In the genomic region with DNA sequence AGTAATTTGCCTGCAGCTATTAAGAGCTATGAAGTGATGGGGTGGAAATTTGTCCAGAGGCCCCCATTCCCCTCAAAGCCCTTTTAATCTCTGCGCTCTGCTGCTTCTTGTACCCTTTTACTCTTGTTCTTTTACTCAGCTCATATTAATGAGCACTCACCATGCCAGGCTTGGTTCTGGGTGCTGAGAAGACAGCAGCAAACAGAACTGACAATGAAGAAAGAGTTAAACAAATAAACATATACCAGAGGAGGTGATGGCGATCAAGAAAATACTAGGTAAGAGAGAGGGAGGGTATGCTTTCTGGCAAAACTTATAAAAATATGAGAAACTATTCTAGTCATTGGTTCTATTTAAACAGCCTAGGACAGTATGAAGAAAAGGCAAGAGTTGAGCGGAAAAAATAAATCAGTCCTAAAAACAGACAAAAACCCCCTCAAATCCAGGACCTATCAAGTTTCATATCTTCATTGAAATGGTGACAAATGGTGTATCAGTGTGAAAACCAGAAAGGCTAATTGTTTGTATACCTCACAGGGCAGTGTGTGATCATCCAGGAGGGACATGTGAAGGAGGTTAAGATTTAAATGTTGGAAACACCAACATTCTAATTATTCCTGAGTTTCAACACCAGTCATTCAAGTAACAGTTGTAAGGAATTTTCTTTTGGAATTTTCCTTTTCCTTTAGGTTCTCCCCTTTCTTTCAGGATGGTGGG, we compare ENCODE assay signal across 1 cellular context.
TF ChIP-seq lines count a peak whose summit lies in the region.

No MANE protein-coding gene starts in this region.

TF ChIP-seq in A549, 52 proteins besides CTCF, POLR2A, EP300 and RAD21 (continued from another document):
- TF ChIP-seq, protein P1, sequence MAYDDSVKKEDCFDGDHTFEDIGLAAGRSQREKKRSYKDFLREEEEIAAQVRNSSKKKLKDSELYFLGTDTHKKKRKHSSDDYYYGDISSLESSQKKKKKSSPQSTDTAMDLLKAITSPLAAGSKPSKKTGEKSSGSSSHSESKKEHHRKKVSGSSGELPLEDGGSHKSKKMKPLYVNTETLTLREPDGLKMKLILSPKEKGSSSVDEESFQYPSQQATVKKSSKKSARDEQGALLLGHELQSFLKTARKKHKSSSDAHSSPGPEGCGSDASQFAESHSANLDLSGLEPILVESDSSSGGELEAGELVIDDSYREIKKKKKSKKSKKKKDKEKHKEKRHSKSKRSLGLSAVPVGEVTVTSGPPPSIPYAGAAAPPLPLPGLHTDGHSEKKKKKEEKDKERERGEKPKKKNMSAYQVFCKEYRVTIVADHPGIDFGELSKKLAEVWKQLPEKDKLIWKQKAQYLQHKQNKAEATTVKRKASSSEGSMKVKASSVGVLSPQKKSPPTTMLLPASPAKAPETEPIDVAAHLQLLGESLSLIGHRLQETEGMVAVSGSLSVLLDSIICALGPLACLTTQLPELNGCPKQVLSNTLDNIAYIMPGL (CRISPR knock-in tag; IDR thresholded peaks at IDR 0.05; ENCODE audit: borderline replicate concordance) = no peak
- TF ChIP-seq MAZ (IDR thresholded peaks at IDR 0.05; ENCODE audit: borderline replicate concordance, low read depth, low read length) (no peak), KDM5A (IDR thresholded peaks at IDR 0.05) (no peak), NFE2L2 (conservative IDR thresholded peaks at IDR 0.05; ENCODE audit: low read length) (no peak), MAFK (IDR thresholded peaks at IDR 0.05; ENCODE audit: partially characterized antibody) (no peak), NR3C1 (IDR thresholded peaks at IDR 0.05) (no peak), TFCP2L1 (CRISPR knock-in tag; IDR thresholded peaks at IDR 0.05) (no peak), RCOR1 (IDR thresholded peaks at IDR 0.05; ENCODE audit: low read depth, low read length) (no peak), NPAS2 (CRISPR knock-in tag; IDR thresholded peaks at IDR 0.05; ENCODE audit: borderline replicate concordance) (no peak)
